Comparison of ENCODE assay signal across 8 cellular contexts in genomic region chr2:219442206-219443015, GRCh38. TPM values are rescaled to one million over a fixed set of nuclear protein-coding genes. Genes with fewer than 3 reads are reported as not detected.
A peak's percentile ranks its signal among the peaks of the same experiment; 100 is the strongest.
DNase-seq lines count a peak whose midpoint lies in the region; ATAC-seq and TF ChIP-seq lines count a peak whose summit lies in the region.

No MANE protein-coding gene starts in this region.

- ATAC-seq in heart right ventricle: no peak
- ATAC-seq in aorta (ENCODE audit: low FRiP score): no peak
- ATAC-seq in GM18861 (IDR thresholded peaks at IDR 0.05; ENCODE audit: unreplicated experiment): no peak

- H3K27me3 ChIP-seq in heart right ventricle: peaks cover 0 to 60% (median 18%) of the 10 kb centered on the region in 7 donors
- no peaks in the 10 kb centered on the region for H3K27me3 ChIP-seq in brain microvascular endothelial cell (replicated peaks)
- H3K27me3 ChIP-seq in aorta (ENCODE audit: control insufficient read depth in 1 of 2, insufficient read depth in 2 of 2, low read length in 1 of 2): no peaks in the 10 kb centered on the region

- intact Hi-C loops in heart right ventricle (cut with DNase I) (no loop called here), cardiac septum (cut with DNase I) (no loop called here), aorta (cut with DNase I) (loop anchor here in 1 of 2 donors (5.0 kb wide), 1 partner anchor 35 kb away; no protein-coding TSS in a partner anchor)

- H3K4me3 ChIP-seq in heart right ventricle: peak overlapping the region; percentile 14 to 59 (median 50)
- H3K4me3 ChIP-seq in brain microvascular endothelial cell (ENCODE audit: low read depth, low read length): peak overlapping the region; percentile 49
- peak overlapping the region; percentile 46 for H3K4me3 ChIP-seq in mesodermal cell (ENCODE audit: extremely low read depth, insufficient read depth, low read length, poor library complexity, severe bottlenecking)
- peak overlapping the region; percentile 79 to 93 for H3K4me3 ChIP-seq in aorta (ENCODE audit: low read length in 2 of 2)

- no peak for DNase-seq in heart right ventricle
- DNase-seq in cardiac septum (ENCODE audit: low spot score): no peak
- DNase-seq in brain microvascular endothelial cell: no peak
- DNase-seq in aorta: peak in 1 of 2 donors; percentile 40
- no peak for DNase-seq in kidney tubule cell (ENCODE audit: low spot score)
- DNase-seq in AML-193 (lab: John Stamatoyannopoulos, UW): no peak

- in situ Hi-C loops in brain microvascular endothelial cell (cut with HindIII; ENCODE audit: low pct_ligation_motif_present, low sequenced_read_pairs): no loop called here

- WGBS in heart right ventricle, 2 donors: 7 to 8% methylated on average over 31 to 45 of the region's 45 CpGs
- 8 to 10% methylated on average over 23 to 37 of the region's 45 CpGs for WGBS in mesodermal cell (ENCODE audit: insufficient coverage in 2 of 2), 2 experiments
- WGBS in aorta, 2 donors: 1% methylated on average over 38 to 45 of the region's 45 CpGs

- H3K27ac ChIP-seq in heart right ventricle: peak overlapping the region; percentile 48 to 92 (median 78)
- H3K27ac ChIP-seq in brain microvascular endothelial cell: no peak overlapping the region
- no peak overlapping the region for H3K27ac ChIP-seq in mesodermal cell (ENCODE audit: low read depth, low read length, severe bottlenecking)
- H3K27ac ChIP-seq in aorta (ENCODE audit: low read depth in 1 of 2, low read length in 2 of 2): peak overlapping the region; percentile 84 to 90

- H3K4me1 ChIP-seq in heart right ventricle: peaks cover 7 to 76% (median 25%) of the 10 kb centered on the region in 9 donors
- H3K4me1 ChIP-seq in mesodermal cell (ENCODE audit: control insufficient read depth, insufficient read depth, low read length, poor library complexity, severe bottlenecking): peaks cover 46% of the 10 kb centered on the region
- peaks cover 0 to 3% of the 10 kb centered on the region in 2 donors for H3K4me1 ChIP-seq in aorta (ENCODE audit: control insufficient read depth in 1 of 2, insufficient read depth in 2 of 2, low read length in 2 of 2)

- TF ChIP-seq CTCF in heart right ventricle (IDR thresholded peaks at IDR 0.05): no peak
- TF ChIP-seq CTCF in brain microvascular endothelial cell (IDR thresholded peaks at IDR 0.05; ENCODE audit: low read depth, low read length, missing control alignments): no peak

- H3K36me3 ChIP-seq in heart right ventricle (no peaks in the 10 kb centered on the region), brain microvascular endothelial cell (replicated peaks) (no peaks in the 10 kb centered on the region), mesodermal cell (ENCODE audit: control insufficient read depth, insufficient read depth, low read length) (peaks cover 2% of the 10 kb centered on the region), aorta (ENCODE audit: control insufficient read depth in 1 of 2, insufficient read depth in 2 of 2, low read length in 1 of 2) (no peaks in the 10 kb centered on the region)

- H3K9me3 ChIP-seq in heart right ventricle (no peaks in the 10 kb centered on the region), mesodermal cell (ENCODE audit: control insufficient read depth, low read length) (no peaks in the 10 kb centered on the region), aorta (ENCODE audit: control insufficient read depth, low read length) (no peaks in the 10 kb centered on the region)

RNA-seq across cellular contexts. Expression of gene SPEG, which starts 7.8 kb away (rescaled TPM):
- 100 to 1,000 TPM in 9 of 10 donors, 10 to 100 TPM in 1; 97.2 to 151 (median 120) TPM for total RNA-seq in heart right ventricle
- polyA plus RNA-seq in heart right ventricle: 100 to 1,000 TPM in 1 of 2 donors, 10 to 100 TPM in 1; 62.9 to 130 TPM
- 199 TPM for total RNA-seq in cardiac septum
- polyA plus RNA-seq in mesodermal cell (2013, experiment 1 of 2): 46.3 TPM
- polyA plus RNA-seq in mesodermal cell (2013, experiment 2 of 2): 41.5 TPM
- 100 to 1,000 TPM; 261 to 453 TPM for total RNA-seq in aorta
- polyA plus RNA-seq in aorta: 1,000 to 10,000 TPM in 1 of 2 donors, 10 to 100 TPM in 1; 81.6 to 1,108 TPM

RNA-seq across cellular contexts. Expression of gene DES, which starts 24.2 kb away (rescaled TPM):
- total RNA-seq in heart right ventricle (over 10,000 TPM; 12,560 to 18,019 (median 15,816) TPM), cardiac septum (21,230 TPM), aorta (100 to 1,000 TPM; 282 to 314 TPM)
- polyA plus RNA-seq in heart right ventricle (over 10,000 TPM; 13,697 to 18,010 TPM), aorta (100 to 1,000 TPM in 1 of 2 donors, 10 to 100 TPM in 1; 22.5 to 145 TPM)
- polyA plus RNA-seq in mesodermal cell (2013, experiment 1 of 2): 4.8 TPM
- 5.1 TPM for polyA plus RNA-seq in mesodermal cell (2013, experiment 2 of 2)

RNA-seq across cellular contexts. Expression of gene DNPEP, which starts 54.7 kb away (rescaled TPM):
- total RNA-seq in heart right ventricle (100 to 1,000 TPM in 1 of 10 donors, 10 to 100 TPM in 9; 56.1 to 110 (median 74.0) TPM), cardiac septum (47.2 TPM), aorta (10 to 100 TPM; 40.8 to 60.2 TPM)
- polyA plus RNA-seq in heart right ventricle (10 to 100 TPM; 56.3 to 68.5 TPM), aorta (100 to 1,000 TPM in 1 of 2 donors, 10 to 100 TPM in 1; 64.7 to 127 TPM)
- 63.0 TPM for polyA plus RNA-seq in mesodermal cell (2013, experiment 1 of 2)
- polyA plus RNA-seq in mesodermal cell (2013, experiment 2 of 2): 50.6 TPM

RNA-seq across cellular contexts. Expression of gene GMPPA, which starts 56.3 kb away (rescaled TPM):
- total RNA-seq in heart right ventricle (10 to 100 TPM; 15.8 to 29.4 (median 21.0) TPM), cardiac septum (22.6 TPM), aorta (10 to 100 TPM; 38.5 to 42.3 TPM)
- polyA plus RNA-seq in heart right ventricle (10 to 100 TPM; 28.2 to 48.6 TPM), aorta (100 to 1,000 TPM in 1 of 2 donors, 10 to 100 TPM in 1; 17.0 to 135 TPM)
- 37.9 TPM for polyA plus RNA-seq in mesodermal cell (2013, experiment 1 of 2)
- 33.5 TPM for polyA plus RNA-seq in mesodermal cell (2013, experiment 2 of 2)

Comparison
In these comparisons a context has a peak if more than half of its experiments do, and no peak if none do; other contexts are left out.
1. H3K27ac ChIP-seq: peak in heart right ventricle (10 of 10) and aorta (2 of 2); none in brain microvascular endothelial cell (single experiment) and mesodermal cell (single experiment).
2. RNA of gene DES, which starts 24.2 kb away (total RNA-seq): 21,230 TPM in cardiac septum (single experiment) and 12,560 to 18,019 TPM in heart right ventricle; 282 to 314 TPM in aorta; every median in the first group is over 10 times any median in the second.
3. Peak in every context shown above with its lines, with median percentiles within 50 percentile points of each other: H3K4me3 ChIP-seq.